In genomic region chr12:53999596-54000104, GRCh38 we compare ENCODE assay signal across 9 cellular contexts. TPM values are rescaled to one million over a fixed set of nuclear protein-coding genes. Genes with fewer than 3 reads are reported as not detected.
DNase-seq lines count a peak whose midpoint lies in the region; ATAC-seq, FAIRE-seq and TF ChIP-seq lines count a peak whose summit lies in the region.
"Had no signal": no experiment of that assay in that cellular context is flagged by ENCODE, and none has a peak within 500 bp of the region (broad histone marks: within the 10 kb centered on the region; RNA-seq: fewer than 3 reads in every experiment).

No MANE protein-coding gene starts in this region.

- H3K4me1 ChIP-seq in CD4-positive, alpha-beta memory T cell (ENCODE audit: insufficient read depth, low read length): peaks cover 36% of the 10 kb centered on the region
- H3K4me1 ChIP-seq in HUES48 (ENCODE audit: control insufficient read depth, insufficient read depth, low read length) (peaks cover 10% of the 10 kb centered on the region; the same call in 1 of the 2 replicates), mesodermal cell (ENCODE audit: control insufficient read depth, insufficient read depth, low read length, poor library complexity, severe bottlenecking) (peaks cover 6% of the 10 kb centered on the region)

- POLR2A ChIA-PET in CD4-positive, alpha-beta memory T cell (lab: Charles Lee; ENCODE audit: partially characterized antibody): interaction anchor here (0.6 to 2.0 kb wide), 8 partner anchors 10 to 499 kb away, joined by 3 to 6 read pairs (median 3); partner anchors contain the start of gene HOXC6

- 5 to 10% methylated on average over 26 to 27 of the region's 34 CpGs for WGBS in mesodermal cell (ENCODE audit: insufficient coverage in 2 of 2), 2 experiments

- H3K27ac ChIP-seq in CD4-positive, alpha-beta memory T cell (ENCODE audit: low read depth, low read length): no peak overlapping the region
- H3K27ac ChIP-seq in HUES48 (ENCODE audit: low read depth, low read length) (no peak overlapping the region), mesodermal cell (ENCODE audit: low read depth, low read length, severe bottlenecking) (no peak overlapping the region)

- peaks cover 0 to 6% (median 0%) of the 10 kb centered on the region in 8 donors for H3K9me3 Mint-ChIP-seq in CD4-positive, alpha-beta memory T cell
- H3K9me3 Mint-ChIP-seq in activated T-helper 17 cell treated with anti-CD3 and anti-CD28 coated beads, Interleukin-2, amount 50 U/mL, for 72 hours: no peaks in the 10 kb centered on the region

- intact Hi-C loops in CD4-positive, alpha-beta memory T cell (cut with micrococcal nuclease): loop anchor here (10.0 kb wide), 1 partner anchor 355 kb away; no protein-coding TSS in a partner anchor

- H3K27me3 ChIP-seq in CD4-positive, alpha-beta memory T cell (ENCODE audit: insufficient read depth, low read length): peaks cover 91% of the 10 kb centered on the region
- peaks cover 100% of the 10 kb centered on the region for H3K27me3 ChIP-seq in HUES48 (ENCODE audit: control insufficient read depth, insufficient read depth, low read length)

- H3K4me1 Mint-ChIP-seq in CD4-positive, alpha-beta memory T cell: peaks cover 7 to 54% (median 22%) of the 10 kb centered on the region in 4 donors
- peaks cover 8% of the 10 kb centered on the region for H3K4me1 Mint-ChIP-seq in activated T-helper 17 cell treated with anti-CD3 and anti-CD28 coated beads, Interleukin-2, amount 50 U/mL, for 72 hours

- CTCF ChIA-PET in CD4-positive, alpha-beta memory T cell (lab: Charles Lee; ENCODE audit: partially characterized antibody): interaction anchor here (1.3 to 5.3 kb wide), 4 partner anchors 26 to 207 kb away, joined by 3 to 26 read pairs (median 8); no protein-coding TSS in a partner anchor

- peak overlapping the region in 6 of 8 donors; percentile 28 to 70 (median 56) for H3K4me3 Mint-ChIP-seq in CD4-positive, alpha-beta memory T cell
- H3K4me3 Mint-ChIP-seq in activated T-helper 17 cell treated with anti-CD3 and anti-CD28 coated beads, Interleukin-2, amount 50 U/mL, for 72 hours: peak overlapping the region; percentile 17

- FAIRE-seq in GM12891 (lab: Jason Lieb, UNC): no peak

- no peaks in the 10 kb centered on the region for H3K36me3 ChIP-seq in CD4-positive, alpha-beta memory T cell (ENCODE audit: insufficient read depth, low read length)
- H3K36me3 ChIP-seq in HUES48 (ENCODE audit: control insufficient read depth, insufficient read depth, low read length) (no peaks in the 10 kb centered on the region), mesodermal cell (ENCODE audit: control insufficient read depth, insufficient read depth, low read length) (no peaks in the 10 kb centered on the region)

- H3K9me3 ChIP-seq in CD4-positive, alpha-beta memory T cell (ENCODE audit: control insufficient read depth in 1 of 2, low read length in 2 of 2): no peaks in the 10 kb centered on the region
- no peaks in the 10 kb centered on the region for H3K9me3 ChIP-seq in HUES48 (ENCODE audit: control insufficient read depth, insufficient read depth, low read length)
- H3K9me3 ChIP-seq in mesodermal cell (ENCODE audit: control insufficient read depth, low read length): no peaks in the 10 kb centered on the region

- ATAC-seq in activated T-helper 17 cell treated with anti-CD3 and anti-CD28 coated beads, Interleukin-2, amount 50 U/mL, for 72 hours (replicated peaks): no peak
- ATAC-seq in HG03196 (IDR thresholded peaks at IDR 0.05; ENCODE audit: unreplicated experiment): no peak
- ATAC-seq in HG03039 (IDR thresholded peaks at IDR 0.05; ENCODE audit: unreplicated experiment): no peak

- H3K27ac Mint-ChIP-seq in CD4-positive, alpha-beta memory T cell: peak overlapping the region in 2 of 7 donors; percentile 51 to 78
- H3K27ac Mint-ChIP-seq in activated T-helper 17 cell treated with anti-CD3 and anti-CD28 coated beads, Interleukin-2, amount 50 U/mL, for 72 hours: no peak overlapping the region

- no peak overlapping the region for H3K9ac ChIP-seq in HUES48 (ENCODE audit: low read depth, low read length)

- H3K27me3 Mint-ChIP-seq in CD4-positive, alpha-beta memory T cell: peaks cover 67 to 83% of the 10 kb centered on the region in 2 donors
- peaks cover 83% of the 10 kb centered on the region for H3K27me3 Mint-ChIP-seq in activated T-helper 17 cell treated with anti-CD3 and anti-CD28 coated beads, Interleukin-2, amount 50 U/mL, for 72 hours

- DNase-seq in CD4-positive, alpha-beta memory T cell: no peak
- DNase-seq in GM12891 (ENCODE audit: insufficient read length, low spot score) (no peak), NCI-H146 (lab: John Stamatoyannopoulos, UW) (no peak)

- no peaks in the 10 kb centered on the region for H3K36me3 Mint-ChIP-seq in CD4-positive, alpha-beta memory T cell
- H3K36me3 Mint-ChIP-seq in activated T-helper 17 cell treated with anti-CD3 and anti-CD28 coated beads, Interleukin-2, amount 50 U/mL, for 72 hours (ENCODE audit: low read depth): no peaks in the 10 kb centered on the region

- TF ChIP-seq POLR2A in GM12891 (IDR thresholded peaks at IDR 0.05; ENCODE audit: low read depth, low read length): no peak

- H3K4me3 ChIP-seq in CD4-positive, alpha-beta memory T cell (ENCODE audit: low read length in 2 of 2): no peak overlapping the region
- H3K4me3 ChIP-seq in HUES48 (ENCODE audit: low read depth, low read length): peak overlapping the region; percentile 46
- peak overlapping the region; percentile 26 for H3K4me3 ChIP-seq in mesodermal cell (ENCODE audit: extremely low read depth, insufficient read depth, low read length, poor library complexity, severe bottlenecking)
- H3K4me3 ChIP-seq: lung had no signal

TF ChIP-seq in GM12891, 5 proteins besides CTCF, POLR2A, EP300 and RAD21:
- TF ChIP-seq TAF1 (IDR thresholded peaks at IDR 0.05; ENCODE audit: low read depth, low read length) (no peak), PAX5 (IDR thresholded peaks at IDR 0.05; ENCODE audit: insufficient read depth, low read length, severe bottlenecking) (no peak), POLR2AphosphoS5 (IDR thresholded peaks at IDR 0.05; ENCODE audit: low read depth, low read length) (no peak), POU2F2 (IDR thresholded peaks at IDR 0.05; ENCODE audit: low read depth, low read length) (no peak), SPI1 (IDR thresholded peaks at IDR 0.05; ENCODE audit: low read depth, low read length) (no peak)

RNA-seq across cellular contexts. Expression of gene HOXC9, which starts 0.3 kb away (rescaled TPM):
- not detected for total RNA-seq in CD4-positive, alpha-beta memory T cell
- not detected for polyA plus RNA-seq in CD4-positive, alpha-beta memory T cell
- not detected for total RNA-seq in activated T-helper 17 cell treated with anti-CD3 and anti-CD28 coated beads, Interleukin-2, amount 50 U/mL, for 72 hours
- 3.8 TPM for polyA plus RNA-seq in mesodermal cell (2013, experiment 1 of 2)
- polyA plus RNA-seq in mesodermal cell (2013, experiment 2 of 2): 3.3 TPM
- 0.06 TPM for polyA plus RNA-seq in GM12891 (2012; ENCODE audit: low read depth, missing spikeins)
- total RNA-seq: lung had no signal

RNA-seq across cellular contexts. Expression of gene HOXC8, which starts 9.1 kb away (rescaled TPM):
- not detected for total RNA-seq in CD4-positive, alpha-beta memory T cell
- polyA plus RNA-seq in CD4-positive, alpha-beta memory T cell: not detected
- total RNA-seq in activated T-helper 17 cell treated with anti-CD3 and anti-CD28 coated beads, Interleukin-2, amount 50 U/mL, for 72 hours: not detected
- polyA plus RNA-seq in mesodermal cell (2013, experiment 1 of 2): 4.0 TPM
- 6.0 TPM for polyA plus RNA-seq in mesodermal cell (2013, experiment 2 of 2)
- polyA plus RNA-seq in GM12891 (2012; ENCODE audit: low read depth, missing spikeins): not detected
- total RNA-seq: lung had no signal

RNA-seq across cellular contexts. Expression of gene HOXC10, which starts 14.7 kb away (rescaled TPM):
- total RNA-seq in CD4-positive, alpha-beta memory T cell: not detected
- not detected for polyA plus RNA-seq in CD4-positive, alpha-beta memory T cell
- total RNA-seq in activated T-helper 17 cell treated with anti-CD3 and anti-CD28 coated beads, Interleukin-2, amount 50 U/mL, for 72 hours: not detected
- polyA plus RNA-seq in mesodermal cell (2013, experiment 1 of 2): 2.2 TPM
- polyA plus RNA-seq in mesodermal cell (2013, experiment 2 of 2): 2.2 TPM
- not detected for polyA plus RNA-seq in GM12891 (2012; ENCODE audit: low read depth, missing spikeins)
- polyA plus RNA-seq: lung had no signal

RNA-seq across cellular contexts. Expression of gene HOTAIR, which starts 24.9 kb away (rescaled TPM):
- not detected for total RNA-seq in CD4-positive, alpha-beta memory T cell
- not detected for polyA plus RNA-seq in CD4-positive, alpha-beta memory T cell
- total RNA-seq in activated T-helper 17 cell treated with anti-CD3 and anti-CD28 coated beads, Interleukin-2, amount 50 U/mL, for 72 hours: not detected
- 0.15 TPM for polyA plus RNA-seq in mesodermal cell (2013, experiment 1 of 2)
- polyA plus RNA-seq in mesodermal cell (2013, experiment 2 of 2): not detected
- not detected for polyA plus RNA-seq in GM12891 (2012; ENCODE audit: low read depth, missing spikeins)
- polyA plus RNA-seq: lung had no signal

RNA-seq across cellular contexts. Expression of gene HOXC11, which starts 26.7 kb away (rescaled TPM):
- not detected for total RNA-seq in CD4-positive, alpha-beta memory T cell
- not detected for polyA plus RNA-seq in CD4-positive, alpha-beta memory T cell
- total RNA-seq in activated T-helper 17 cell treated with anti-CD3 and anti-CD28 coated beads, Interleukin-2, amount 50 U/mL, for 72 hours: not detected
- polyA plus RNA-seq in mesodermal cell (2013, experiment 1 of 2): 0.18 TPM
- polyA plus RNA-seq in mesodermal cell (2013, experiment 2 of 2): not detected
- polyA plus RNA-seq in GM12891 (2012; ENCODE audit: low read depth, missing spikeins): not detected
- total RNA-seq: lung had no signal
- polyA plus RNA-seq: lung had no signal

Comparison
In these comparisons a context has a peak if more than half of its experiments do, and no peak if none do; other contexts are left out.
1. H3K4me3 ChIP-seq: peak in HUES48 (single experiment) and mesodermal cell (single experiment); none in CD4-positive, alpha-beta memory T cell (0 of 2).